In genomic region chr7:46357851-46358250, GRCh38 we compare ENCODE assay signal across 15 cellular contexts.
DNase-seq lines count a peak whose midpoint lies in the region; ATAC-seq and TF ChIP-seq lines count a peak whose summit lies in the region.
"Had no signal": no experiment of that assay in that cellular context is flagged by ENCODE, and none has a peak within 500 bp of the region (broad histone marks: within the 10 kb centered on the region; RNA-seq: fewer than 3 reads in every experiment).

No MANE protein-coding gene starts in this region.

- H3K9me3 ChIP-seq in OCI-LY3 (ENCODE audit: insufficient read depth, low read length), result no peaks in the 10 kb centered on the region
- no peaks in the 10 kb centered on the region for H3K9me3 ChIP-seq in osteoblast (ENCODE audit: low read depth, low read length)

- no peak overlapping the region for H3K9ac ChIP-seq in OCI-LY3 (ENCODE audit: low read length)

- H3K27me3 ChIP-seq in OCI-LY3 (ENCODE audit: low read depth, low read length) (no peaks in the 10 kb centered on the region), osteoblast (ENCODE audit: insufficient read depth, low read length) (no peaks in the 10 kb centered on the region)

- peaks cover 14% of the 10 kb centered on the region for H3K4me1 ChIP-seq in OCI-LY3 (ENCODE audit: low read length)
- H3K4me1 ChIP-seq in osteoblast (ENCODE audit: insufficient read depth, low read length), result no peaks in the 10 kb centered on the region

- TF ChIP-seq CTCF in GM12865 (IDR thresholded peaks at IDR 0.05; ENCODE audit: insufficient read depth, low read depth, low read length, missing control alignments) (no peak), OCI-LY3 (IDR thresholded peaks at IDR 0.05; ENCODE audit: low read depth, low read length) (no peak), osteoblast (IDR thresholded peaks at IDR 0.05; ENCODE audit: extremely low read depth, low read depth, low read length) (no peak)

- no peaks in the 10 kb centered on the region for H3K79me2 ChIP-seq in OCI-LY3 (ENCODE audit: low read length)
- H3K79me2 ChIP-seq in osteoblast (ENCODE audit: insufficient read depth, low read length), result no peaks in the 10 kb centered on the region

- no peak for ATAC-seq in HG03159 (IDR thresholded peaks at IDR 0.05; ENCODE audit: unreplicated experiment)
- ATAC-seq in GM21737 (IDR thresholded peaks at IDR 0.05; ENCODE audit: unreplicated experiment), result no peak
- ATAC-seq: GM23338, HCT116 had no signal

- DNase-seq in GM12865 (ENCODE audit: low read depth), result peak; percentile 30
- DNase-seq in osteoblast (ENCODE audit: insufficient read length, low spot score, missing footprints), result peak; percentile 31
- no peak for DNase-seq in NCI-H526 (lab: John Stamatoyannopoulos, UW)
- DNase-seq: CD4-positive, alpha-beta T cell; CD8-positive, alpha-beta memory T cell; DMS 273 treated with DMSO at 0.1 percent for 48 hours; DMS79; EL; GDM1; H9 had no signal

- H3K4me3 ChIP-seq in GM12865 (ENCODE audit: low read depth, low read length) (no peak overlapping the region), OCI-LY3 (ENCODE audit: low read length) (peak overlapping the region; percentile 25; the same call in 1 of the 2 replicates), osteoblast (ENCODE audit: insufficient read depth, low read length) (no peak overlapping the region)
- H3K4me3 ChIP-seq: GM23338 had no signal

- peak overlapping the region; percentile 56 for H3K4me2 ChIP-seq in OCI-LY3 (ENCODE audit: low read length)
- no peak overlapping the region for H3K4me2 ChIP-seq in osteoblast (ENCODE audit: insufficient read depth, low read length)
- H3K4me2 ChIP-seq: GM23338 had no signal

- H4K20me1 ChIP-seq in OCI-LY3 (ENCODE audit: insufficient read depth, low read length) (no peaks in the 10 kb centered on the region), osteoblast (ENCODE audit: insufficient read depth, low read length) (no peaks in the 10 kb centered on the region)

- H2AFZ ChIP-seq in OCI-LY3 (ENCODE audit: low read depth, low read length) (no peak overlapping the region), osteoblast (ENCODE audit: low read length) (no peak overlapping the region)
- H2AFZ ChIP-seq: GM23338 had no signal

- H3K36me3 ChIP-seq in OCI-LY3 (replicated peaks; ENCODE audit: low read depth, low read length) (no peaks in the 10 kb centered on the region), osteoblast (ENCODE audit: insufficient read depth, low read length) (no peaks in the 10 kb centered on the region)

- no peak overlapping the region for H3K27ac ChIP-seq in OCI-LY3 (ENCODE audit: low read length)
- H3K27ac ChIP-seq in osteoblast (ENCODE audit: low read depth, low read length), result no peak overlapping the region

Comparison
In these comparisons a context has a peak if more than half of its experiments do, and no peak if none do; other contexts are left out.
1. DNase-seq: peak in GM12865 (single experiment) and osteoblast (single experiment); none in NCI-H526 (0 of 2).